ENCODE assay signal across 1 cellular context in the genomic region with DNA sequence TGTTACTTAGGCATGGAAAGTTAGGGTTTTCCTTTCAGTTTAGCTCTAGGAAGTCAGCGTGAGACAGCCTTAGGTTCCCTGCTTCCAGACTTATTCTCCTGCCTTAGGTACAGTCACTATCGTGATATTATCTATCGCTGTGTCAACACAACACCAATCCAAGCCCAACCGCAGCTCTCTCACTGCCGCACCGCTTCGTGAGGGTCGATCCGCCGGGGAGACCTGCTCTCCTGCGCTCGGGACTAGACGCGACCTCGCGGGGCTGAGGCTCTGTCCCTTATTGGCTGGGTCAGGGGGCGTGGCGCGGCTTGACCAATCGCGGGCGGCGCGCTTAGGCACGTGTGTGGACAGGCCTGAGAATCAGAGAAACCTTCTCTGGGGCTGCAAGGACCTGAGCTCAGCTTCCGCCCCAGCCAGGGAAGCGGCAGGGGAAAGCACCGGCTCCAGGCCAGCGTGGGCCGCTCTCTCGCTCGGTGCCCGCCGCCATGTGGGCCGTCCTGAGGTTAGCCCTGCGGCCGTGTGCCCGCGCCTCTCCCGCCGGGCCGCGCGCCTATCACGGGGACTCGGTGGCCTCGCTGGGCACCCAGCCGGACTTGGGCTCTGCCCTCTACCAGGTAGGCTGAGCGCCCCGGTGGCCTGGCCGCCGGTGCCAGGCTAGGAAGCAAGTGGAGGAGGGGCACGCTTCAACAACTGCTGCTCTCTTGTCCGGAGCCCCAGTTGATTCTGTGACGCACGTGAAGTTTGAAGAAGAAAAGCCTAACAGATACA.
TF ChIP-seq lines count a peak whose summit lies in the region.

A gene (plus strand): TSS at position 400 of the 768 bp plus-strand sequence. CDS start 86 bp downstream, at position 486.

TF ChIP-seq in K562, 482 proteins besides CTCF, POLR2A, EP300 and RAD21 (continued from another document and continues in another):
- TF ChIP-seq, protein P1, sequence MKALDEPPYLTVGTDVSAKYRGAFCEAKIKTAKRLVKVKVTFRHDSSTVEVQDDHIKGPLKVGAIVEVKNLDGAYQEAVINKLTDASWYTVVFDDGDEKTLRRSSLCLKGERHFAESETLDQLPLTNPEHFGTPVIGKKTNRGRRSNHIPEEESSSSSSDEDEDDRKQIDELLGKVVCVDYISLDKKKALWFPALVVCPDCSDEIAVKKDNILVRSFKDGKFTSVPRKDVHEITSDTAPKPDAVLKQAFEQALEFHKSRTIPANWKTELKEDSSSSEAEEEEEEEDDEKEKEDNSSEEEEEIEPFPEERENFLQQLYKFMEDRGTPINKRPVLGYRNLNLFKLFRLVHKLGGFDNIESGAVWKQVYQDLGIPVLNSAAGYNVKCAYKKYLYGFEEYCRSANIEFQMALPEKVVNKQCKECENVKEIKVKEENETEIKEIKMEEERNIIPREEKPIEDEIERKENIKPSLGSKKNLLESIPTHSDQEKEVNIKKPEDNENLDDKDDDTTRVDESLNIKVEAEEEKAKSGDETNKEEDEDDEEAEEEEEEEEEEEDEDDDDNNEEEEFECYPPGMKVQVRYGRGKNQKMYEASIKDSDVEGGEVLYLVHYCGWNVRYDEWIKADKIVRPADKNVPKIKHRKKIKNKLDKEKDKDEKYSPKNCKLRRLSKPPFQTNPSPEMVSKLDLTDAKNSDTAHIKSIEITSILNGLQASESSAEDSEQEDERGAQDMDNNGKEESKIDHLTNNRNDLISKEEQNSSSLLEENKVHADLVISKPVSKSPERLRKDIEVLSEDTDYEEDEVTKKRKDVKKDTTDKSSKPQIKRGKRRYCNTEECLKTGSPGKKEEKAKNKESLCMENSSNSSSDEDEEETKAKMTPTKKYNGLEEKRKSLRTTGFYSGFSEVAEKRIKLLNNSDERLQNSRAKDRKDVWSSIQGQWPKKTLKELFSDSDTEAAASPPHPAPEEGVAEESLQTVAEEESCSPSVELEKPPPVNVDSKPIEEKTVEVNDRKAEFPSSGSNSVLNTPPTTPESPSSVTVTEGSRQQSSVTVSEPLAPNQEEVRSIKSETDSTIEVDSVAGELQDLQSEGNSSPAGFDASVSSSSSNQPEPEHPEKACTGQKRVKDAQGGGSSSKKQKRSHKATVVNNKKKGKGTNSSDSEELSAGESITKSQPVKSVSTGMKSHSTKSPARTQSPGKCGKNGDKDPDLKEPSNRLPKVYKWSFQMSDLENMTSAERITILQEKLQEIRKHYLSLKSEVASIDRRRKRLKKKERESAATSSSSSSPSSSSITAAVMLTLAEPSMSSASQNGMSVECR (CRISPR knock-in tag; IDR thresholded peaks at IDR 0.05): peak; percentile 80; the same call in 1 of the 2 replicates
- TF ChIP-seq, protein P2, sequence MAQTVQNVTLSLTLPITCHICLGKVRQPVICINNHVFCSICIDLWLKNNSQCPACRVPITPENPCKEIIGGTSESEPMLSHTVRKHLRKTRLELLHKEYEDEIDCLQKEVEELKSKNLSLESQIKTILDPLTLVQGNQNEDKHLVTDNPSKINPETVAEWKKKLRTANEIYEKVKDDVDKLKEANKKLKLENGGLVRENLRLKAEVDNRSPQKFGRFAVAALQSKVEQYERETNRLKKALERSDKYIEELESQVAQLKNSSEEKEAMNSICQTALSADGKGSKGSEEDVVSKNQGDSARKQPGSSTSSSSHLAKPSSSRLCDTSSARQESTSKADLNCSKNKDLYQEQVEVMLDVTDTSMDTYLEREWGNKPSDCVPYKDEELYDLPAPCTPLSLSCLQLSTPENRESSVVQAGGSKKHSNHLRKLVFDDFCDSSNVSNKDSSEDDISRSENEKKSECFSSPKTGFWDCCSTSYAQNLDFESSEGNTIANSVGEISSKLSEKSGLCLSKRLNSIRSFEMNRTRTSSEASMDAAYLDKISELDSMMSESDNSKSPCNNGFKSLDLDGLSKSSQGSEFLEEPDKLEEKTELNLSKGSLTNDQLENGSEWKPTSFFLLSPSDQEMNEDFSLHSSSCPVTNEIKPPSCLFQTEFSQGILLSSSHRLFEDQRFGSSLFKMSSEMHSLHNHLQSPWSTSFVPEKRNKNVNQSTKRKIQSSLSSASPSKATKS (CRISPR knock-in tag; IDR thresholded peaks at IDR 0.05): no peak
- TF ChIP-seq FOXM1 (IDR thresholded peaks at IDR 0.05; ENCODE audit: low read depth) (no peak; the same call in 1 of the 2 replicates), FOXM1 (CRISPR knock-in tag; IDR thresholded peaks at IDR 0.05; ENCODE audit: low read depth) (0 out of 2 replicates have a peak, but pooled peaks have one; percentile 64), ZBED1 (IDR thresholded peaks at IDR 0.05) (peak; percentile 98), ZNF263 (CRISPR knock-in tag; IDR thresholded peaks at IDR 0.05; ENCODE audit: borderline replicate concordance) (0 out of 2 replicates have a peak, but pooled peaks have one; percentile 3), SMAD3 (CRISPR knock-in tag; conservative IDR thresholded peaks at IDR 0.05) (no peak), LEF1 (IDR thresholded peaks at IDR 0.05) (peak; percentile 63), HEY1 (CRISPR knock-in tag; IDR thresholded peaks at IDR 0.05; ENCODE audit: borderline replicate concordance) (no peak), TOE1 (IDR thresholded peaks at IDR 0.05; ENCODE audit: borderline replicate concordance) (peak; percentile 29; the same call in 1 of the 2 replicates), TOE1 (CRISPR knock-in tag; IDR thresholded peaks at IDR 0.05; ENCODE audit: borderline replicate concordance, low read depth) (no peak), TRIM24 (IDR thresholded peaks at IDR 0.05) (peak in 1 of 2 experiments; percentile 38; a peak in 1 of 4 replicates), KDM2B (CRISPR knock-in tag; IDR thresholded peaks at IDR 0.05) (0 out of 2 replicates have a peak, but pooled peaks have one; percentile 19), DNMT1 (IDR thresholded peaks at IDR 0.05) (peak; percentile 55; the same call in 1 of the 2 replicates), HDAC3 (IDR thresholded peaks at IDR 0.05; ENCODE audit: borderline replicate concordance, partially characterized antibody) (no peak), BRF1 (IDR thresholded peaks at IDR 0.05; ENCODE audit: borderline replicate concordance, extremely low read depth, insufficient read length) (no peak), EP400 (IDR thresholded peaks at IDR 0.05) (peak; percentile 78; the same call in 1 of the 2 replicates), TBP (optimal IDR thresholded peaks at IDR 0.05; ENCODE audit: low read depth, low read length) (peak; percentile 81), CCAR2 (IDR thresholded peaks at IDR 0.05; ENCODE audit: low read depth, low read length) (no peak), EGR1 (conservative IDR thresholded peaks at IDR 0.05) (peak; percentile 57), ZBTB7A (IDR thresholded peaks at IDR 0.05; ENCODE audit: borderline replicate concordance, control insufficient read depth, low read depth, low read length) (peak; percentile 90), CHD4 (IDR thresholded peaks at IDR 0.05; ENCODE audit: insufficient read depth, insufficient replicate concordance, low read depth, low read length, poor library complexity, severe bottlenecking) (no peak), TCF7 (IDR thresholded peaks at IDR 0.05; ENCODE audit: borderline replicate concordance) (no peak), CCNT2 (IDR thresholded peaks at IDR 0.05; ENCODE audit: borderline replicate concordance, extremely low read depth, insufficient read length, low read depth, low read length) (peak; percentile 47), ARNT (IDR thresholded peaks at IDR 0.05) (peak in 1 of 2 experiments; percentile 10; a peak in 1 of 4 replicates), MXI1 (IDR thresholded peaks at IDR 0.05; ENCODE audit: low read depth, low read length) (peak; percentile 88), ATF7 (IDR thresholded peaks at IDR 0.05) (peak; percentile 37), SUPT5H (IDR thresholded peaks at IDR 0.05) (peak; percentile 87), ARID1B (IDR thresholded peaks at IDR 0.05) (peak; percentile 46; the same call in 1 of the 2 replicates), ZNF431 (CRISPR knock-in tag; IDR thresholded peaks at IDR 0.05) (0 out of 2 replicates have a peak, but pooled peaks have one; percentile 32), ETV1 (tag; conservative IDR thresholded peaks at IDR 0.05; ENCODE audit: low read depth) (peak; percentile 36; the same call in 1 of the 2 replicates), FOXA3 (CRISPR knock-in tag; conservative IDR thresholded peaks at IDR 0.05 in 1 of 2, IDR thresholded peaks at IDR 0.05 in 1 of 2) (peak; percentile 85 to 98), SRF (CRISPR knock-in tag; IDR thresholded peaks at IDR 0.05) (0 out of 4 replicates have a peak, but pooled peaks of 1 of the 2 experiments have one; percentile 37), FOXK2 (conservative IDR thresholded peaks at IDR 0.05 in 1 of 2, IDR thresholded peaks at IDR 0.05 in 1 of 2; ENCODE audit: low read depth in 2 of 2) (peak; percentile 26 to 65; a peak in 3 of 4 replicates), ESRRA (IDR thresholded peaks at IDR 0.05; ENCODE audit: borderline replicate concordance, low read depth) (peak; percentile 75; the same call in 1 of the 2 replicates)
- TF ChIP-seq, protein P3, sequence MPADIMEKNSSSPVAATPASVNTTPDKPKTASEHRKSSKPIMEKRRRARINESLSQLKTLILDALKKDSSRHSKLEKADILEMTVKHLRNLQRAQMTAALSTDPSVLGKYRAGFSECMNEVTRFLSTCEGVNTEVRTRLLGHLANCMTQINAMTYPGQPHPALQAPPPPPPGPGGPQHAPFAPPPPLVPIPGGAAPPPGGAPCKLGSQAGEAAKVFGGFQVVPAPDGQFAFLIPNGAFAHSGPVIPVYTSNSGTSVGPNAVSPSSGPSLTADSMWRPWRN (IDR thresholded peaks at IDR 0.05; ENCODE audit: low read depth): peak; percentile 59; the same call in 1 of the 2 replicates
- TF ChIP-seq, protein P4, sequence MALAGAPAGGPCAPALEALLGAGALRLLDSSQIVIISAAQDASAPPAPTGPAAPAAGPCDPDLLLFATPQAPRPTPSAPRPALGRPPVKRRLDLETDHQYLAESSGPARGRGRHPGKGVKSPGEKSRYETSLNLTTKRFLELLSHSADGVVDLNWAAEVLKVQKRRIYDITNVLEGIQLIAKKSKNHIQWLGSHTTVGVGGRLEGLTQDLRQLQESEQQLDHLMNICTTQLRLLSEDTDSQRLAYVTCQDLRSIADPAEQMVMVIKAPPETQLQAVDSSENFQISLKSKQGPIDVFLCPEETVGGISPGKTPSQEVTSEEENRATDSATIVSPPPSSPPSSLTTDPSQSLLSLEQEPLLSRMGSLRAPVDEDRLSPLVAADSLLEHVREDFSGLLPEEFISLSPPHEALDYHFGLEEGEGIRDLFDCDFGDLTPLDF (CRISPR knock-in tag; IDR thresholded peaks at IDR 0.05): 0 out of 2 replicates have a peak, but pooled peaks have one; percentile 16
- TF ChIP-seq, protein P5, sequence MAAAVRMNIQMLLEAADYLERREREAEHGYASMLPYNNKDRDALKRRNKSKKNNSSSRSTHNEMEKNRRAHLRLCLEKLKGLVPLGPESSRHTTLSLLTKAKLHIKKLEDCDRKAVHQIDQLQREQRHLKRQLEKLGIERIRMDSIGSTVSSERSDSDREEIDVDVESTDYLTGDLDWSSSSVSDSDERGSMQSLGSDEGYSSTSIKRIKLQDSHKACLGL (CRISPR knock-in tag; IDR thresholded peaks at IDR 0.05; ENCODE audit: borderline replicate concordance, poor library complexity, severe bottlenecking): peak; percentile 1
- TF ChIP-seq, protein P6, sequence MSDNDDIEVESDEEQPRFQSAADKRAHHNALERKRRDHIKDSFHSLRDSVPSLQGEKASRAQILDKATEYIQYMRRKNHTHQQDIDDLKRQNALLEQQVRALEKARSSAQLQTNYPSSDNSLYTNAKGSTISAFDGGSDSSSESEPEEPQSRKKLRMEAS (CRISPR knock-in tag; IDR thresholded peaks at IDR 0.05): peak; percentile 91
- TF ChIP-seq, protein P7, sequence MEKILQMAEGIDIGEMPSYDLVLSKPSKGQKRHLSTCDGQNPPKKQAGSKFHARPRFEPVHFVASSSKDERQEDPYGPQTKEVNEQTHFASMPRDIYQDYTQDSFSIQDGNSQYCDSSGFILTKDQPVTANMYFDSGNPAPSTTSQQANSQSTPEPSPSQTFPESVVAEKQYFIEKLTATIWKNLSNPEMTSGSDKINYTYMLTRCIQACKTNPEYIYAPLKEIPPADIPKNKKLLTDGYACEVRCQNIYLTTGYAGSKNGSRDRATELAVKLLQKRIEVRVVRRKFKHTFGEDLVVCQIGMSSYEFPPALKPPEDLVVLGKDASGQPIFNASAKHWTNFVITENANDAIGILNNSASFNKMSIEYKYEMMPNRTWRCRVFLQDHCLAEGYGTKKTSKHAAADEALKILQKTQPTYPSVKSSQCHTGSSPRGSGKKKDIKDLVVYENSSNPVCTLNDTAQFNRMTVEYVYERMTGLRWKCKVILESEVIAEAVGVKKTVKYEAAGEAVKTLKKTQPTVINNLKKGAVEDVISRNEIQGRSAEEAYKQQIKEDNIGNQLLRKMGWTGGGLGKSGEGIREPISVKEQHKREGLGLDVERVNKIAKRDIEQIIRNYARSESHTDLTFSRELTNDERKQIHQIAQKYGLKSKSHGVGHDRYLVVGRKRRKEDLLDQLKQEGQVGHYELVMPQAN (IDR thresholded peaks at IDR 0.05; ENCODE audit: borderline replicate concordance): peak; percentile 85
- TF ChIP-seq, protein P8, sequence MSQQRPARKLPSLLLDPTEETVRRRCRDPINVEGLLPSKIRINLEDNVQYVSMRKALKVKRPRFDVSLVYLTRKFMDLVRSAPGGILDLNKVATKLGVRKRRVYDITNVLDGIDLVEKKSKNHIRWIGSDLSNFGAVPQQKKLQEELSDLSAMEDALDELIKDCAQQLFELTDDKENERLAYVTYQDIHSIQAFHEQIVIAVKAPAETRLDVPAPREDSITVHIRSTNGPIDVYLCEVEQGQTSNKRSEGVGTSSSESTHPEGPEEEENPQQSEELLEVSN (IDR thresholded peaks at IDR 0.05; ENCODE audit: borderline replicate concordance in 1 of 2, extremely low read depth in 1 of 2, insufficient read depth in 1 of 2, insufficient read length in 1 of 2, low read depth in 1 of 2, low read length in 1 of 2, poor library complexity in 1 of 2, severe bottlenecking in 1 of 2): peak; percentile 74 to 81
- TF ChIP-seq, protein P9, sequence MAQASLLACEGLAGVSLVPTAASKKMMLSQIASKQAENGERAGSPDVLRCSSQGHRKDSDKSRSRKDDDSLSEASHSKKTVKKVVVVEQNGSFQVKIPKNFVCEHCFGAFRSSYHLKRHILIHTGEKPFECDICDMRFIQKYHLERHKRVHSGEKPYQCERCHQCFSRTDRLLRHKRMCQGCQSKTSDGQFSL (CRISPR knock-in tag; IDR thresholded peaks at IDR 0.05): 0 out of 2 replicates have a peak, but pooled peaks have one; percentile 40
- TF ChIP-seq, protein P9 (tag; IDR thresholded peaks at IDR 0.05): no peak; a peak in 1 of 4 replicates
- TF ChIP-seq, protein P10, sequence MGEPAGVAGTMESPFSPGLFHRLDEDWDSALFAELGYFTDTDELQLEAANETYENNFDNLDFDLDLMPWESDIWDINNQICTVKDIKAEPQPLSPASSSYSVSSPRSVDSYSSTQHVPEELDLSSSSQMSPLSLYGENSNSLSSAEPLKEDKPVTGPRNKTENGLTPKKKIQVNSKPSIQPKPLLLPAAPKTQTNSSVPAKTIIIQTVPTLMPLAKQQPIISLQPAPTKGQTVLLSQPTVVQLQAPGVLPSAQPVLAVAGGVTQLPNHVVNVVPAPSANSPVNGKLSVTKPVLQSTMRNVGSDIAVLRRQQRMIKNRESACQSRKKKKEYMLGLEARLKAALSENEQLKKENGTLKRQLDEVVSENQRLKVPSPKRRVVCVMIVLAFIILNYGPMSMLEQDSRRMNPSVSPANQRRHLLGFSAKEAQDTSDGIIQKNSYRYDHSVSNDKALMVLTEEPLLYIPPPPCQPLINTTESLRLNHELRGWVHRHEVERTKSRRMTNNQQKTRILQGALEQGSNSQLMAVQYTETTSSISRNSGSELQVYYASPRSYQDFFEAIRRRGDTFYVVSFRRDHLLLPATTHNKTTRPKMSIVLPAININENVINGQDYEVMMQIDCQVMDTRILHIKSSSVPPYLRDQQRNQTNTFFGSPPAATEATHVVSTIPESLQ (CRISPR knock-in tag; IDR thresholded peaks at IDR 0.05): no peak
